ENCODE assay signal across 1 cellular context in the genomic region with DNA sequence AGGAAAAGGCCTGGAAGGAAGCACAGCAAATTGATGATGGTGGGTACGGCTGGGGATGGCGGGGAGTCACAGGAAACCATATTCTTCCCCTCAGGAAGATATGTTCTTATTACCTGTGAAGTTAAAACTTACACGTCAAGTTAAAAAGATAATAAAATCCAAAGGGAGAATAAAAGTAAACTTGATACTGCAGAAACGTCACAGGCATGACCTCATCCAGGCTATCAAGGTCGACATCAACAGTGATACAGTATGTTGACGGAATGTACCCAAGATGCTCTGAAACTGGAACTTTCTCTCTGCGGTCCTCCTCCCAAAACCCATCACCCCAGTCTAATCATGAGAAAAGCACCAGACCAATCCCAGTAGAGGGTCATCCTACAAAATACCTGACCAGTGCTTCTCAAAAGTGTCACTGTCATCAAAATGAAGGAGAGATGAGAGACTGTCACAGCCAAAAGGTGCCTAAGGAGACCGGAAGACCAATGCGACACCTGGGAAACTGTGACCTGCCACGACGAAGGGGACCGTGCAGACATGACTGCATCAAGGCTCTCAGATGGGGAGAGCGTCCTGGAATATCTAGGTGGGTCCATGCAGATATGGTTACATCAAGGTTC.
TF ChIP-seq lines count a peak whose summit lies in the region.

No MANE protein-coding gene starts in this region.

TF ChIP-seq in HepG2, 621 proteins besides CTCF, POLR2A, EP300 and RAD21 (continued from another document):
- TF ChIP-seq, protein P1, sequence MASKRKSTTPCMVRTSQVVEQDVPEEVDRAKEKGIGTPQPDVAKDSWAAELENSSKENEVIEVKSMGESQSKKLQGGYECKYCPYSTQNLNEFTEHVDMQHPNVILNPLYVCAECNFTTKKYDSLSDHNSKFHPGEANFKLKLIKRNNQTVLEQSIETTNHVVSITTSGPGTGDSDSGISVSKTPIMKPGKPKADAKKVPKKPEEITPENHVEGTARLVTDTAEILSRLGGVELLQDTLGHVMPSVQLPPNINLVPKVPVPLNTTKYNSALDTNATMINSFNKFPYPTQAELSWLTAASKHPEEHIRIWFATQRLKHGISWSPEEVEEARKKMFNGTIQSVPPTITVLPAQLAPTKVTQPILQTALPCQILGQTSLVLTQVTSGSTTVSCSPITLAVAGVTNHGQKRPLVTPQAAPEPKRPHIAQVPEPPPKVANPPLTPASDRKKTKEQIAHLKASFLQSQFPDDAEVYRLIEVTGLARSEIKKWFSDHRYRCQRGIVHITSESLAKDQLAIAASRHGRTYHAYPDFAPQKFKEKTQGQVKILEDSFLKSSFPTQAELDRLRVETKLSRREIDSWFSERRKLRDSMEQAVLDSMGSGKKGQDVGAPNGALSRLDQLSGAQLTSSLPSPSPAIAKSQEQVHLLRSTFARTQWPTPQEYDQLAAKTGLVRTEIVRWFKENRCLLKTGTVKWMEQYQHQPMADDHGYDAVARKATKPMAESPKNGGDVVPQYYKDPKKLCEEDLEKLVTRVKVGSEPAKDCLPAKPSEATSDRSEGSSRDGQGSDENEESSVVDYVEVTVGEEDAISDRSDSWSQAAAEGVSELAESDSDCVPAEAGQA (IDR thresholded peaks at IDR 0.05; ENCODE audit: low read depth) = no peak
- TF ChIP-seq, protein P1 (CRISPR knock-in tag; IDR thresholded peaks at IDR 0.05; ENCODE audit: borderline replicate concordance) = no peak
